Comparison of ENCODE assay signal across 9 cellular contexts in genomic region chr1:226717256-226717909, GRCh38. TPM values are rescaled to one million over a fixed set of nuclear protein-coding genes. Genes with fewer than 3 reads are reported as not detected.
DNase-seq lines count a peak whose midpoint lies in the region; ATAC-seq and TF ChIP-seq lines count a peak whose summit lies in the region.
"Had no signal": no experiment of that assay in that cellular context is flagged by ENCODE, and none has a peak within 500 bp of the region (broad histone marks: within the 10 kb centered on the region; RNA-seq: fewer than 3 reads in every experiment).

No MANE protein-coding gene starts in this region.

- H3K4me1 ChIP-seq in right atrium auricular region = peaks cover 0 to 30% of the 10 kb centered on the region in 2 donors

- intact Hi-C loops in Right ventricle myocardium inferior (cut with DNase I) = no loop called here
- intact Hi-C loops in activated CD8-positive, alpha-beta T cell treated with anti-CD3 and anti-CD28 coated beads for 36 hours (cut with micrococcal nuclease) = no loop called here

- CTCF ChIA-PET in activated CD8-positive, alpha-beta T cell treated with anti-CD3 and anti-CD28 coated beads for 36 hours (lab: Charles Lee) = interaction anchor here (2.1 kb wide), 1 partner anchor 30 kb away, joined by 7 read pairs; no protein-coding TSS in a partner anchor

- DNase-seq in Right ventricle myocardium inferior (ENCODE audit: missing footprints) (peak; percentile 83), right atrium auricular region (ENCODE audit: low spot score) (no peak), left lobe of liver (ENCODE audit: low spot score) (no peak), osteocyte (ENCODE audit: extremely low spot score, unreplicated experiment) (no peak)
- DNase-seq in activated CD8-positive, alpha-beta T cell treated with anti-CD3 and anti-CD28 coated beads for 36 hours = no peak

- H3K36me3 ChIP-seq in right atrium auricular region = no peaks in the 10 kb centered on the region

- no peak for TF ChIP-seq CTCF in right atrium auricular region (IDR thresholded peaks at IDR 0.05)
- no peak for TF ChIP-seq CTCF in activated CD8-positive, alpha-beta T cell treated with anti-CD3 and anti-CD28 coated beads for 36 hours (IDR thresholded peaks at IDR 0.05)
- TF ChIP-seq CTCF in osteocyte (IDR thresholded peaks at IDR 0.05) = no peak

- H3K4me1 Mint-ChIP-seq in activated CD8-positive, alpha-beta T cell treated with anti-CD3 and anti-CD28 coated beads for 36 hours (ENCODE audit: low read depth) = peaks cover 88% of the 10 kb centered on the region
- H3K4me1 Mint-ChIP-seq in osteocyte (ENCODE audit: unreplicated experiment) = peaks cover 9% of the 10 kb centered on the region

- H3K27ac ChIP-seq in right atrium auricular region = no peak overlapping the region

- H3K27ac Mint-ChIP-seq in activated CD8-positive, alpha-beta T cell treated with anti-CD3 and anti-CD28 coated beads for 36 hours = peak overlapping the region; percentile 90
- no peak overlapping the region for H3K27ac Mint-ChIP-seq in osteocyte (ENCODE audit: unreplicated experiment)

- POLR2A ChIA-PET in activated CD8-positive, alpha-beta T cell treated with anti-CD3 and anti-CD28 coated beads for 36 hours (lab: Charles Lee) = interaction anchor here (0.6 to 1.0 kb wide), 3 partner anchors 19 to 132 kb away, joined by 3 read pairs; no protein-coding TSS in a partner anchor

- no peaks in the 10 kb centered on the region for H3K27me3 Mint-ChIP-seq in activated CD8-positive, alpha-beta T cell treated with anti-CD3 and anti-CD28 coated beads for 36 hours
- H3K27me3 Mint-ChIP-seq in osteocyte (ENCODE audit: unreplicated experiment) = no peaks in the 10 kb centered on the region
- H3K27me3 Mint-ChIP-seq: brain had no signal

- H3K4me3 Mint-ChIP-seq in activated CD8-positive, alpha-beta T cell treated with anti-CD3 and anti-CD28 coated beads for 36 hours = peak overlapping the region; percentile 44
- no peak overlapping the region for H3K4me3 Mint-ChIP-seq in osteocyte (ENCODE audit: unreplicated experiment)
- H3K4me3 Mint-ChIP-seq: brain had no signal

- ATAC-seq in Right ventricle myocardium inferior (peak; percentile 64), left lobe of liver (peak; percentile 51), GM19467 (IDR thresholded peaks at IDR 0.05; ENCODE audit: unreplicated experiment) (no peak), GM18868 (IDR thresholded peaks at IDR 0.05; ENCODE audit: unreplicated experiment) (no peak), HG03354 (IDR thresholded peaks at IDR 0.05; ENCODE audit: poor library complexity, severe bottlenecking, unreplicated experiment) (no peak)
- peak; percentile 48 for ATAC-seq in activated CD8-positive, alpha-beta T cell treated with anti-CD3 and anti-CD28 coated beads for 36 hours

- H3K4me3 ChIP-seq in right atrium auricular region = no peak overlapping the region

- H3K9me3 Mint-ChIP-seq in activated CD8-positive, alpha-beta T cell treated with anti-CD3 and anti-CD28 coated beads for 36 hours = peaks cover 14% of the 10 kb centered on the region
- no peaks in the 10 kb centered on the region for H3K9me3 Mint-ChIP-seq in osteocyte (ENCODE audit: unreplicated experiment)

- peaks cover 70% of the 10 kb centered on the region for H3K36me3 Mint-ChIP-seq in activated CD8-positive, alpha-beta T cell treated with anti-CD3 and anti-CD28 coated beads for 36 hours (ENCODE audit: low read depth)
- H3K36me3 Mint-ChIP-seq in osteocyte (ENCODE audit: unreplicated experiment) = no peaks in the 10 kb centered on the region
- H3K36me3 Mint-ChIP-seq: brain had no signal

- no peaks in the 10 kb centered on the region for H3K27me3 ChIP-seq in right atrium auricular region

- peaks cover 0 to 6% of the 10 kb centered on the region in 2 donors for H3K9me3 ChIP-seq in right atrium auricular region

RNA-seq across cellular contexts. Expression of gene ITPKB, which starts 21.7 kb away (rescaled TPM):
- 24.8 TPM for total RNA-seq in Right ventricle myocardium inferior
- total RNA-seq in right atrium auricular region = 10 to 100 TPM; 10.8 to 11.0 TPM
- 10 to 100 TPM; 40.8 to 42.6 TPM for total RNA-seq in activated CD8-positive, alpha-beta T cell treated with anti-CD3 and anti-CD28 coated beads for 36 hours
- total RNA-seq in left lobe of liver = 3.1 TPM
- total RNA-seq in osteocyte = 28.3 and 30.0 TPM in 2 replicates

Comparison
In these comparisons a context has a peak if more than half of its experiments do, and no peak if none do; other contexts are left out.
1. ATAC-seq: peak in Right ventricle myocardium inferior (single experiment), activated CD8-positive, alpha-beta T cell treated with anti-CD3 and anti-CD28 coated beads for 36 hours (single experiment) and left lobe of liver (single experiment); none in GM19467 (single experiment), GM18868 (single experiment) and HG03354 (single experiment).